ENCODE assay signal across 8 cellular contexts in genomic region chr1:6358757-6359567, GRCh38. TPM values are rescaled to one million over a fixed set of nuclear protein-coding genes. Genes with fewer than 3 reads are reported as not detected.
DNase-seq lines count a peak whose midpoint lies in the region; TF ChIP-seq lines count a peak whose summit lies in the region.

No MANE protein-coding gene starts in this region.

- intact Hi-C loops in activated CD4-positive, alpha-beta T cell treated with anti-CD3 and anti-CD28 coated beads, Interleukin-2, amount 10 ng/mL, durations not matched to agents 24 days and 14 days (cut with micrococcal nuclease): loop anchor here (1.0 kb wide), 2 partner anchors 11 to 34 kb away; partner anchors contain the start of gene ACOT7

- peak overlapping the region; percentile 41; the same call in 1 of the 2 replicates for H3K4me3 Mint-ChIP-seq in HFFc6
- H3K4me3 Mint-ChIP-seq in activated CD4-positive, alpha-beta T cell treated with anti-CD3 and anti-CD28 coated beads, Interleukin-2, amount 10 ng/mL, durations not matched to agents 24 days and 14 days: peak overlapping the region; percentile 80

- H3K36me3 ChIP-seq in MG63: no peaks in the 10 kb centered on the region

- no peaks in the 10 kb centered on the region for H3K9me3 Mint-ChIP-seq in HFFc6
- H3K9me3 Mint-ChIP-seq in activated CD4-positive, alpha-beta T cell treated with anti-CD3 and anti-CD28 coated beads, Interleukin-2, amount 10 ng/mL, durations not matched to agents 24 days and 14 days: no peaks in the 10 kb centered on the region

- peaks cover 22% of the 10 kb centered on the region for H3K4me1 Mint-ChIP-seq in HFFc6 (ENCODE audit: low read depth)
- peaks cover 40% of the 10 kb centered on the region for H3K4me1 Mint-ChIP-seq in activated CD4-positive, alpha-beta T cell treated with anti-CD3 and anti-CD28 coated beads, Interleukin-2, amount 10 ng/mL, durations not matched to agents 24 days and 14 days

- H3K27ac ChIP-seq in epithelial cell of prostate: peak overlapping the region; percentile 68

- H3K36me3 Mint-ChIP-seq in HFFc6 (ENCODE audit: low read depth): no peaks in the 10 kb centered on the region
- peaks cover 8% of the 10 kb centered on the region for H3K36me3 Mint-ChIP-seq in activated CD4-positive, alpha-beta T cell treated with anti-CD3 and anti-CD28 coated beads, Interleukin-2, amount 10 ng/mL, durations not matched to agents 24 days and 14 days (ENCODE audit: low read depth)

- peak overlapping the region; percentile 73 for H3K27ac Mint-ChIP-seq in HFFc6
- peak overlapping the region; percentile 94 for H3K27ac Mint-ChIP-seq in activated CD4-positive, alpha-beta T cell treated with anti-CD3 and anti-CD28 coated beads, Interleukin-2, amount 10 ng/mL, durations not matched to agents 24 days and 14 days

- DNase-seq in EH (ENCODE audit: low read depth) (peak; percentile 67), HFFc6 (peak; percentile 35), epithelial cell of prostate (ENCODE audit: low read depth, low spot score) (no peak), occipital lobe (lab: John Stamatoyannopoulos, UW) (peak; percentile 35), GOT3 (lab: John Stamatoyannopoulos, UW) (no peak), MG63 (no peak), NCI-H1694 (lab: John Stamatoyannopoulos, UW) (no peak)
- DNase-seq in activated CD4-positive, alpha-beta T cell treated with anti-CD3 and anti-CD28 coated beads, Interleukin-2, amount 10 ng/mL, durations not matched to agents 24 days and 14 days: peak; percentile 88

- H3K4me3 ChIP-seq in MG63: no peak overlapping the region

- peaks cover 1% of the 10 kb centered on the region; the same call in 1 of the 2 replicates for H3K27me3 Mint-ChIP-seq in HFFc6 (ENCODE audit: insufficient read depth)
- no peaks in the 10 kb centered on the region for H3K27me3 Mint-ChIP-seq in activated CD4-positive, alpha-beta T cell treated with anti-CD3 and anti-CD28 coated beads, Interleukin-2, amount 10 ng/mL, durations not matched to agents 24 days and 14 days

- no peak for TF ChIP-seq CTCF in HFFc6 (IDR thresholded peaks at IDR 0.05)

- H3K9me3 ChIP-seq in MG63: 0 out of 2 replicates have a peak, but pooled peaks cover 2% of the 10 kb centered on the region

- H3K27me3 ChIP-seq in MG63: no peaks in the 10 kb centered on the region

RNA-seq across cellular contexts. Expression of gene ACOT7, which starts 34.6 kb away (rescaled TPM):
- 100 to 1,000 TPM; 103 to 125 (median 111) TPM for total RNA-seq in HFFc6 (2021; fragmentation: NEBNext Ultra II Directional; extraction: Animal tissue kit (Norgen Biotek cat#: 25700))
- total RNA-seq in activated CD4-positive, alpha-beta T cell treated with anti-CD3 and anti-CD28 coated beads, Interleukin-2, amount 10 ng/mL, durations not matched to agents 24 days and 14 days: 133 and 136 TPM in 2 replicates
- total RNA-seq in occipital lobe: 27.0 TPM
- 80.9 and 91.4 TPM in 2 replicates for total RNA-seq in MG63 (2014; rRNA removed; shearing (Covaris generic); ENCODE audit: low replicate concordance)

Comparison
In these comparisons a context has a peak if more than half of its experiments do, and no peak if none do; other contexts are left out.
1. DNase-seq: peak in EH (single experiment), HFFc6 (single experiment), activated CD4-positive, alpha-beta T cell treated with anti-CD3 and anti-CD28 coated beads, Interleukin-2, amount 10 ng/mL, durations not matched to agents 24 days and 14 days (single experiment) and occipital lobe (single experiment); none in epithelial cell of prostate (single experiment), GOT3 (single experiment), MG63 (single experiment) and NCI-H1694 (single experiment).